13 cellular contexts compared by ENCODE assay signal in genomic region chr1:148318900-148319242, GRCh38.
DNase-seq lines count a peak whose midpoint lies in the region; ATAC-seq, FAIRE-seq and TF ChIP-seq lines count a peak whose summit lies in the region.
"Had no signal": no experiment of that assay in that cellular context is flagged by ENCODE, and none has a peak within 500 bp of the region (broad histone marks: within the 10 kb centered on the region; RNA-seq: fewer than 3 reads in every experiment).

No MANE protein-coding gene starts in this region.

- H4K20me1 ChIP-seq in astrocyte (ENCODE audit: insufficient read depth, low read length): no peaks in the 10 kb centered on the region

- no peak overlapping the region for H3K27ac ChIP-seq in CD4-positive, alpha-beta memory T cell (ENCODE audit: low read depth, low read length)
- H3K27ac ChIP-seq in astrocyte (ENCODE audit: low read depth, low read length) (no peak overlapping the region), body of pancreas (peak overlapping the region in 1 of 4 donors; percentile 62)
- no peak overlapping the region for H3K27ac ChIP-seq in naive thymus-derived CD4-positive, alpha-beta T cell (ENCODE audit: low read depth, low read length)

- CTCF ChIA-PET in CD4-positive, alpha-beta memory T cell (lab: Charles Lee; ENCODE audit: partially characterized antibody): interaction anchor here (0.8 to 1.0 kb wide), 2 partner anchors 15 to 18 kb away, joined by 3 read pairs; no protein-coding TSS in a partner anchor
- CTCF ChIA-PET in naive thymus-derived CD4-positive, alpha-beta T cell (lab: Charles Lee): no interaction called here

- H3K27ac Mint-ChIP-seq in CD4-positive, alpha-beta memory T cell: peak overlapping the region in 5 of 7 donors; percentile 34 to 78 (median 57)
- H3K27ac Mint-ChIP-seq in astrocyte (ENCODE audit: unreplicated experiment): peak overlapping the region; percentile 21
- H3K27ac Mint-ChIP-seq in naive thymus-derived CD4-positive, alpha-beta T cell: peak overlapping the region in 6 of 9 donors; percentile 3 to 87 (median 64)
- H3K27ac Mint-ChIP-seq: nephron had no signal

- peaks cover 15% of the 10 kb centered on the region for H3K4me1 ChIP-seq in CD4-positive, alpha-beta memory T cell (ENCODE audit: insufficient read depth, low read length)
- peaks cover 17% of the 10 kb centered on the region for H3K4me1 ChIP-seq in astrocyte (ENCODE audit: insufficient read depth, low read length)
- H3K4me1 ChIP-seq in naive thymus-derived CD4-positive, alpha-beta T cell (ENCODE audit: control insufficient read depth in 2 of 2, insufficient read depth in 2 of 2, low read length in 2 of 2): peaks cover 10 to 16% of the 10 kb centered on the region in 2 donors
- H3K4me1 ChIP-seq in body of pancreas: peaks cover 10% of the 10 kb centered on the region

- H3K27me3 Mint-ChIP-seq in CD4-positive, alpha-beta memory T cell: peaks cover 2 to 7% of the 10 kb centered on the region in 2 donors
- peaks cover 37% of the 10 kb centered on the region for H3K27me3 Mint-ChIP-seq in astrocyte (ENCODE audit: low read depth, unreplicated experiment)
- H3K27me3 Mint-ChIP-seq in naive thymus-derived CD4-positive, alpha-beta T cell: peaks cover 0 to 56% (median 10%) of the 10 kb centered on the region in 5 donors

- H3K4me3 ChIP-seq in CD4-positive, alpha-beta memory T cell (ENCODE audit: low read length in 2 of 2): peak overlapping the region in 1 of 2 donors; percentile 67
- H3K4me3 ChIP-seq in astrocyte (ENCODE audit: insufficient read depth, low read depth, low read length) (peak overlapping the region; percentile 54), body of pancreas (no peak overlapping the region)
- H3K4me3 ChIP-seq in naive thymus-derived CD4-positive, alpha-beta T cell (ENCODE audit: low read length): peak overlapping the region; percentile 67

- H3K9me3 ChIP-seq in CD4-positive, alpha-beta memory T cell (ENCODE audit: control insufficient read depth in 1 of 2, low read length in 2 of 2): no peaks in the 10 kb centered on the region
- H3K9me3 ChIP-seq in astrocyte (ENCODE audit: insufficient read depth, low read depth, low read length): no peaks in the 10 kb centered on the region
- no peaks in the 10 kb centered on the region for H3K9me3 ChIP-seq in naive thymus-derived CD4-positive, alpha-beta T cell (ENCODE audit: control insufficient read depth in 2 of 3, low read length in 3 of 3)
- H3K9me3 ChIP-seq in body of pancreas: no peaks in the 10 kb centered on the region

- TF ChIP-seq CTCF in astrocyte (IDR thresholded peaks at IDR 0.05; ENCODE audit: insufficient read depth, low read depth, low read length) (no peak), body of pancreas (IDR thresholded peaks at IDR 0.05) (no peak)

- peak overlapping the region; percentile 39 for H3K9ac ChIP-seq in astrocyte (ENCODE audit: low read length)

- H3K27me3 ChIP-seq in CD4-positive, alpha-beta memory T cell (ENCODE audit: insufficient read depth, low read length): no peaks in the 10 kb centered on the region
- peaks cover 10% of the 10 kb centered on the region for H3K27me3 ChIP-seq in astrocyte (ENCODE audit: insufficient read depth, low read length)
- no peaks in the 10 kb centered on the region for H3K27me3 ChIP-seq in naive thymus-derived CD4-positive, alpha-beta T cell (ENCODE audit: control insufficient read depth in 2 of 2, insufficient read depth in 2 of 2, low read length in 2 of 2)
- peaks cover 0 to 12% of the 10 kb centered on the region in 2 donors for H3K27me3 ChIP-seq in body of pancreas

- peak overlapping the region; percentile 75 to 99 (median 93) for H3K4me3 Mint-ChIP-seq in CD4-positive, alpha-beta memory T cell
- peak overlapping the region; percentile 79 for H3K4me3 Mint-ChIP-seq in astrocyte (ENCODE audit: unreplicated experiment)
- peak overlapping the region; percentile 86 to 98 (median 94) for H3K4me3 Mint-ChIP-seq in naive thymus-derived CD4-positive, alpha-beta T cell

- H3K4me1 Mint-ChIP-seq in CD4-positive, alpha-beta memory T cell: peaks cover 12 to 19% (median 16%) of the 10 kb centered on the region in 4 donors
- H3K4me1 Mint-ChIP-seq in astrocyte (ENCODE audit: low read depth, unreplicated experiment): peaks cover 9% of the 10 kb centered on the region
- H3K4me1 Mint-ChIP-seq in naive thymus-derived CD4-positive, alpha-beta T cell: peaks cover 16 to 42% (median 27%) of the 10 kb centered on the region in 7 donors

- ATAC-seq in HG02678 (IDR thresholded peaks at IDR 0.05; ENCODE audit: unreplicated experiment) (peak; percentile 11), body of pancreas (no peak), GM19452 (IDR thresholded peaks at IDR 0.05; ENCODE audit: unreplicated experiment) (no peak)
- ATAC-seq in naive thymus-derived CD4-positive, alpha-beta T cell: no peak

- 61 to 66% methylated on average over 6 of the region's 6 CpGs for WGBS in body of pancreas, 2 donors

- H3K9me3 Mint-ChIP-seq in CD4-positive, alpha-beta memory T cell: peaks cover 0 to under 1% (median 0%) of the 10 kb centered on the region in 8 donors
- no peaks in the 10 kb centered on the region for H3K9me3 Mint-ChIP-seq in astrocyte (ENCODE audit: unreplicated experiment)
- H3K9me3 Mint-ChIP-seq in naive thymus-derived CD4-positive, alpha-beta T cell: peaks cover 0 to 7% (median 0%) of the 10 kb centered on the region in 11 donors

- no peak for FAIRE-seq in astrocyte (lab: Jason Lieb, UNC)
- FAIRE-seq: D721Med, RCC 7860, urothelium cell line had no signal

- TF ChIP-seq POLR2A in body of pancreas (IDR thresholded peaks at IDR 0.05) (no peak), erythroblast (IDR thresholded peaks at IDR 0.05; ENCODE audit: low read length) (no peak)

- H3K36me3 Mint-ChIP-seq in CD4-positive, alpha-beta memory T cell: no peaks in the 10 kb centered on the region
- no peaks in the 10 kb centered on the region for H3K36me3 Mint-ChIP-seq in astrocyte (ENCODE audit: low read depth, unreplicated experiment)
- no peaks in the 10 kb centered on the region for H3K36me3 Mint-ChIP-seq in naive thymus-derived CD4-positive, alpha-beta T cell

- H3K79me2 ChIP-seq in astrocyte (ENCODE audit: insufficient read depth, low read length): no peaks in the 10 kb centered on the region

- POLR2A ChIA-PET in CD4-positive, alpha-beta memory T cell (lab: Charles Lee; ENCODE audit: partially characterized antibody): interaction anchor here (0.8 to 2.4 kb wide), 4 partner anchors 10 to 56 kb away, joined by 3 to 20 read pairs (median 7); no protein-coding TSS in a partner anchor
- POLR2A ChIA-PET in naive thymus-derived CD4-positive, alpha-beta T cell (lab: Charles Lee): interaction anchor here (1.6 kb wide), 1 partner anchor 16 kb away, joined by 7 read pairs; no protein-coding TSS in a partner anchor

- no peak for DNase-seq in CD4-positive, alpha-beta memory T cell
- no peak for DNase-seq in astrocyte (ENCODE audit: low read depth)
- DNase-seq in naive thymus-derived CD4-positive, alpha-beta T cell: no peak
- DNase-seq in body of pancreas: no peak
- no peak for DNase-seq in GDM1 (lab: John Stamatoyannopoulos, UW)
- no peak for DNase-seq in erythroblast (lab: John Stamatoyannopoulos, UW)
- DNase-seq: NCI-H1694 treated with DMSO at 0.1 percent for 48 hours had no signal

- H3K4me2 ChIP-seq in astrocyte (ENCODE audit: low read length): peak overlapping the region; percentile 88

- intact Hi-C loops in CD4-positive, alpha-beta memory T cell (cut with micrococcal nuclease): no loop called here
- intact Hi-C loops in naive thymus-derived CD4-positive, alpha-beta T cell (cut with micrococcal nuclease): loop anchor here (5.0 to 10.0 kb wide), 3 partner anchors 33 to 1234 kb away; no protein-coding TSS in a partner anchor
- intact Hi-C loops in body of pancreas (cut with DNase I): no loop called here

- H3K36me3 ChIP-seq in CD4-positive, alpha-beta memory T cell (ENCODE audit: insufficient read depth, low read length): no peaks in the 10 kb centered on the region
- H3K36me3 ChIP-seq in astrocyte (ENCODE audit: insufficient read depth, low read length): no peaks in the 10 kb centered on the region
- no peaks in the 10 kb centered on the region for H3K36me3 ChIP-seq in naive thymus-derived CD4-positive, alpha-beta T cell (ENCODE audit: control insufficient read depth in 2 of 3, insufficient read depth in 3 of 3, low read length in 3 of 3)
- no peaks in the 10 kb centered on the region for H3K36me3 ChIP-seq in body of pancreas (replicated peaks in 1 of 2; ENCODE audit: insufficient read depth in 1 of 2, low read depth in 2 of 2)

- peak overlapping the region; percentile 88 for H2AFZ ChIP-seq in astrocyte (ENCODE audit: low read depth, low read length)

Comparison
In these comparisons a context has a peak if more than half of its experiments do, and no peak if none do; other contexts are left out.
1. H3K4me3 ChIP-seq: peak in astrocyte (single experiment) and naive thymus-derived CD4-positive, alpha-beta T cell (single experiment); none in body of pancreas (0 of 2).
2. intact Hi-C loops: an anchor here in naive thymus-derived CD4-positive, alpha-beta T cell (5.0 to 10.0 kb wide); none called in CD4-positive, alpha-beta memory T cell and body of pancreas.
3. Peak in every context shown above with its lines, with median percentiles within 50 percentile points of each other: H3K27ac Mint-ChIP-seq and H3K4me3 Mint-ChIP-seq.